Comparison of ENCODE assay signal across 9 cellular contexts in the genomic region with DNA sequence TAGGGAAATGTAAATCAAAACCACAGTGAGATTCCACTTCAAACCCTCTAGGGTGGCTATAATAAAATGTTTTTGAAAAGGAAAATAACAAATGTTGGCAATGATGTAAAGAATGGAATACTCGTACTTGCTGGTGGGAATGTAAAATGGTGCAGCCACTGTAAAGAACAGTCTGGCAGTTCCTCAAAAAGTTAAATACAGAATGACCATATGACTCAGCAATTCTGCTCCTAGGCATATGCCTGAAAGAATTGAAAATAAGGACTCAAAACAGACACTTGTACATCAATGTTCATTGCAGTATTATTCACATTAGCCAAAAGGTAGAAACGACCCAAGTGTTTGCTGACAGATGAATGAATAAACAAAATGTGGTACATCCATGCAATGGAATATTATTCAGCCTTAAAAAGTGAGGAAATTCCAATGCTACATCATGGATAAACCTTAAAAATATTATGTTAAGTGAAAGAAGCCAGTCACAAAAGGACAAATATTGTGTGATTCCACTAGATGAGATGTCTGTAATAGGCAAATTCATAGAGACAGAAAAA.
"Had no signal": no experiment of that assay in that cellular context is flagged by ENCODE, and none has a peak within 500 bp of the region (broad histone marks: within the 10 kb centered on the region; RNA-seq: fewer than 3 reads in every experiment).

No MANE protein-coding gene starts in this region.

- DNase-seq: activated naive CD8-positive, alpha-beta T cell treated with anti-CD3 and anti-CD28 coated beads, Interleukin-2, amount 10 ng/mL, durations not matched to agents 7 days and 5 days; mesenchymal stem cell; natural killer cell; stimulated activated CD4-positive, alpha-beta T cell treated with anti-CD3 and anti-CD28 coated beads, Interleukin-2, amount 100 ng/mL, for 48 hours; stimulated activated naive B cell treated with anti-CD40 and anti-IgM and Interleukin-4, amounts not matched to agents 10 μg/mL and 1 μg/mL and 100 μg/mL, for 72 hours; tibial artery had no signal

- ATAC-seq: activated CD4-positive, CD25-positive, alpha-beta regulatory T cell treated with anti-CD3 and anti-CD28 coated beads, Interleukin-2, amount 50 U/mL, for 24 hours; esophagus mucosa; natural killer cell; stimulated activated naive B cell treated with anti-CD40 and anti-IgM and Interleukin-4, amounts not matched to agents 10 μg/mL and 1 μg/mL and 100 μg/mL, for 72 hours had no signal

- H3K4me3 ChIP-seq: coronary artery, tibial artery had no signal
